ENCODE assay signal across 1 cellular context in genomic region chr15:31457631-31458526, GRCh38.
TF ChIP-seq lines count a peak whose summit lies in the region.

No MANE protein-coding gene starts in this region.

TF ChIP-seq in GM12878, 131 proteins besides CTCF, POLR2A, EP300 and RAD21 (continued from another document):
- peak; percentile 54 for TF ChIP-seq RUNX3 (IDR thresholded peaks at IDR 0.05; ENCODE audit: low read length)
- no peak for TF ChIP-seq SUPT20H (IDR thresholded peaks at IDR 0.05; ENCODE audit: borderline replicate concordance, control insufficient read depth, low read depth, low read length)
- no peak for TF ChIP-seq CREM (IDR thresholded peaks at IDR 0.05; ENCODE audit: low read depth)
- TF ChIP-seq ESRRA (IDR thresholded peaks at IDR 0.05; ENCODE audit: low read length): no peak
